In the genomic region with DNA sequence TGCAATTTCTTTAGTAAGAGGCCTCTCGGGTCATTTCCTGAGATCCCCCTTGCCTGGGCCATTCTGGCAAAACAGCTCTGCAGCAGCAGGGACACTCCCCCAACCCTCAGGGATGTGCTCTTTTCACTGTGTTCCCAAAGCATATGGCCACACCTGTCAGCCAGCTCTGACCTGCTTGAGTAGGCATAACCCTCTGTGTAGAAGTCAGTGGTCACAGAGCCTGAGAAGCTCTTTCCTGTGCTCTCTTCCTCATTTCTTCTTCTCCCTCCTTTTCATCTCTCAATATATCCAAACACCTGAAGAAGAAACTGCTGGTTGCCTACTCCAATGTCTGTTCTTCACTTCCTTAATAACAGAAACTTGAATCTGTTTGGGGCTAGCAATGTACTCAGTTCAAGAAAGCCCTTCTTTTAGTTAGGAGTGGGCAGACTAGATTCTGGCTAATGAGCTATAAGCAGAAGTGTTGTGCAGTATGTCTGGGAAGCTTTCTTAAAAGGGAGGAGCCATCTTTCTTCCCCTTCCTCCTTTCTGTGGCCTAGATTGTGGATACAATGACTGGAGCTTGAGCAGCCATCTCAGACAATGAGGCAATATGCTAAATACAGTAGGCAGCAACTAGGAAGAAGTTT, we compare ENCODE assay signal across 1 cellular context.
TF ChIP-seq lines count a peak whose summit lies in the region.

No MANE protein-coding gene starts in this region.

TF ChIP-seq in GM12878, 131 proteins besides CTCF, POLR2A, EP300 and RAD21 (continued from another document and continues in another):
- TF ChIP-seq, protein P1, sequence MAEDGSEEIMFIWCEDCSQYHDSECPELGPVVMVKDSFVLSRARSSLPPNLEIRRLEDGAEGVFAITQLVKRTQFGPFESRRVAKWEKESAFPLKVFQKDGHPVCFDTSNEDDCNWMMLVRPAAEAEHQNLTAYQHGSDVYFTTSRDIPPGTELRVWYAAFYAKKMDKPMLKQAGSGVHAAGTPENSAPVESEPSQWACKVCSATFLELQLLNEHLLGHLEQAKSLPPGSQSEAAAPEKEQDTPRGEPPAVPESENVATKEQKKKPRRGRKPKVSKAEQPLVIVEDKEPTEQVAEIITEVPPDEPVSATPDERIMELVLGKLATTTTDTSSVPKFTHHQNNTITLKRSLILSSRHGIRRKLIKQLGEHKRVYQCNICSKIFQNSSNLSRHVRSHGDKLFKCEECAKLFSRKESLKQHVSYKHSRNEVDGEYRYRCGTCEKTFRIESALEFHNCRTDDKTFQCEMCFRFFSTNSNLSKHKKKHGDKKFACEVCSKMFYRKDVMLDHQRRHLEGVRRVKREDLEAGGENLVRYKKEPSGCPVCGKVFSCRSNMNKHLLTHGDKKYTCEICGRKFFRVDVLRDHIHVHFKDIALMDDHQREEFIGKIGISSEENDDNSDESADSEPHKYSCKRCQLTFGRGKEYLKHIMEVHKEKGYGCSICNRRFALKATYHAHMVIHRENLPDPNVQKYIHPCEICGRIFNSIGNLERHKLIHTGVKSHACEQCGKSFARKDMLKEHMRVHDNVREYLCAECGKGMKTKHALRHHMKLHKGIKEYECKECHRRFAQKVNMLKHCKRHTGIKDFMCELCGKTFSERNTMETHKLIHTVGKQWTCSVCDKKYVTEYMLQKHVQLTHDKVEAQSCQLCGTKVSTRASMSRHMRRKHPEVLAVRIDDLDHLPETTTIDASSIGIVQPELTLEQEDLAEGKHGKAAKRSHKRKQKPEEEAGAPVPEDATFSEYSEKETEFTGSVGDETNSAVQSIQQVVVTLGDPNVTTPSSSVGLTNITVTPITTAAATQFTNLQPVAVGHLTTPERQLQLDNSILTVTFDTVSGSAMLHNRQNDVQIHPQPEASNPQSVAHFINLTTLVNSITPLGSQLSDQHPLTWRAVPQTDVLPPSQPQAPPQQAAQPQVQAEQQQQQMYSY (CRISPR knock-in tag; IDR thresholded peaks at IDR 0.05) = no peak
- TF ChIP-seq, protein P2, sequence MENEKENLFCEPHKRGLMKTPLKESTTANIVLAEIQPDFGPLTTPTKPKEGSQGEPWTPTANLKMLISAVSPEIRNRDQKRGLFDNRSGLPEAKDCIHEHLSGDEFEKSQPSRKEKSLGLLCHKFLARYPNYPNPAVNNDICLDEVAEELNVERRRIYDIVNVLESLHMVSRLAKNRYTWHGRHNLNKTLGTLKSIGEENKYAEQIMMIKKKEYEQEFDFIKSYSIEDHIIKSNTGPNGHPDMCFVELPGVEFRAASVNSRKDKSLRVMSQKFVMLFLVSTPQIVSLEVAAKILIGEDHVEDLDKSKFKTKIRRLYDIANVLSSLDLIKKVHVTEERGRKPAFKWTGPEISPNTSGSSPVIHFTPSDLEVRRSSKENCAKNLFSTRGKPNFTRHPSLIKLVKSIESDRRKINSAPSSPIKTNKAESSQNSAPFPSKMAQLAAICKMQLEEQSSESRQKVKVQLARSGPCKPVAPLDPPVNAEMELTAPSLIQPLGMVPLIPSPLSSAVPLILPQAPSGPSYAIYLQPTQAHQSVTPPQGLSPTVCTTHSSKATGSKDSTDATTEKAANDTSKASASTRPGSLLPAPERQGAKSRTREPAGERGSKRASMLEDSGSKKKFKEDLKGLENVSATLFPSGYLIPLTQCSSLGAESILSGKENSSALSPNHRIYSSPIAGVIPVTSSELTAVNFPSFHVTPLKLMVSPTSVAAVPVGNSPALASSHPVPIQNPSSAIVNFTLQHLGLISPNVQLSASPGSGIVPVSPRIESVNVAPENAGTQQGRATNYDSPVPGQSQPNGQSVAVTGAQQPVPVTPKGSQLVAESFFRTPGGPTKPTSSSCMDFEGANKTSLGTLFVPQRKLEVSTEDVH (IDR thresholded peaks at IDR 0.05; ENCODE audit: low read depth, partially characterized antibody) = no peak
- TF ChIP-seq, protein P3, sequence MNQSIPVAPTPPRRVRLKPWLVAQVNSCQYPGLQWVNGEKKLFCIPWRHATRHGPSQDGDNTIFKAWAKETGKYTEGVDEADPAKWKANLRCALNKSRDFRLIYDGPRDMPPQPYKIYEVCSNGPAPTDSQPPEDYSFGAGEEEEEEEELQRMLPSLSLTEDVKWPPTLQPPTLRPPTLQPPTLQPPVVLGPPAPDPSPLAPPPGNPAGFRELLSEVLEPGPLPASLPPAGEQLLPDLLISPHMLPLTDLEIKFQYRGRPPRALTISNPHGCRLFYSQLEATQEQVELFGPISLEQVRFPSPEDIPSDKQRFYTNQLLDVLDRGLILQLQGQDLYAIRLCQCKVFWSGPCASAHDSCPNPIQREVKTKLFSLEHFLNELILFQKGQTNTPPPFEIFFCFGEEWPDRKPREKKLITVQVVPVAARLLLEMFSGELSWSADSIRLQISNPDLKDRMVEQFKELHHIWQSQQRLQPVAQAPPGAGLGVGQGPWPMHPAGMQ (IDR thresholded peaks at IDR 0.05; ENCODE audit: borderline replicate concordance) = no peak
- TF ChIP-seq HCFC1 (IDR thresholded peaks at IDR 0.05; ENCODE audit: low read length) = no peak
- no peak for TF ChIP-seq MXI1 (IDR thresholded peaks at IDR 0.05; ENCODE audit: low read depth, low read length)
- TF ChIP-seq IKZF2 (IDR thresholded peaks at IDR 0.05) = peak; percentile 64 to 67; a peak in 3 of 4 replicates
- TF ChIP-seq HDAC6 (IDR thresholded peaks at IDR 0.05; ENCODE audit: unreplicated experiment) = no peak
- TF ChIP-seq, protein P4, sequence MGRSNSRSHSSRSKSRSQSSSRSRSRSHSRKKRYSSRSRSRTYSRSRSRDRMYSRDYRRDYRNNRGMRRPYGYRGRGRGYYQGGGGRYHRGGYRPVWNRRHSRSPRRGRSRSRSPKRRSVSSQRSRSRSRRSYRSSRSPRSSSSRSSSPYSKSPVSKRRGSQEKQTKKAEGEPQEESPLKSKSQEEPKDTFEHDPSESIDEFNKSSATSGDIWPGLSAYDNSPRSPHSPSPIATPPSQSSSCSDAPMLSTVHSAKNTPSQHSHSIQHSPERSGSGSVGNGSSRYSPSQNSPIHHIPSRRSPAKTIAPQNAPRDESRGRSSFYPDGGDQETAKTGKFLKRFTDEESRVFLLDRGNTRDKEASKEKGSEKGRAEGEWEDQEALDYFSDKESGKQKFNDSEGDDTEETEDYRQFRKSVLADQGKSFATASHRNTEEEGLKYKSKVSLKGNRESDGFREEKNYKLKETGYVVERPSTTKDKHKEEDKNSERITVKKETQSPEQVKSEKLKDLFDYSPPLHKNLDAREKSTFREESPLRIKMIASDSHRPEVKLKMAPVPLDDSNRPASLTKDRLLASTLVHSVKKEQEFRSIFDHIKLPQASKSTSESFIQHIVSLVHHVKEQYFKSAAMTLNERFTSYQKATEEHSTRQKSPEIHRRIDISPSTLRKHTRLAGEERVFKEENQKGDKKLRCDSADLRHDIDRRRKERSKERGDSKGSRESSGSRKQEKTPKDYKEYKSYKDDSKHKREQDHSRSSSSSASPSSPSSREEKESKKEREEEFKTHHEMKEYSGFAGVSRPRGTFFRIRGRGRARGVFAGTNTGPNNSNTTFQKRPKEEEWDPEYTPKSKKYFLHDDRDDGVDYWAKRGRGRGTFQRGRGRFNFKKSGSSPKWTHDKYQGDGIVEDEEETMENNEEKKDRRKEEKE (IDR thresholded peaks at IDR 0.05) = no peak
- TF ChIP-seq CBFB (IDR thresholded peaks at IDR 0.05; ENCODE audit: low read depth) = no peak
- TF ChIP-seq ZZZ3 (IDR thresholded peaks at IDR 0.05; ENCODE audit: control insufficient read depth, insufficient read length, low read depth) = no peak
- TF ChIP-seq TCF7 (IDR thresholded peaks at IDR 0.05; ENCODE audit: borderline replicate concordance) = no peak
- no peak for TF ChIP-seq RCOR1 (conservative IDR thresholded peaks at IDR 0.05; ENCODE audit: low read depth, low read length)
- TF ChIP-seq, protein P5, sequence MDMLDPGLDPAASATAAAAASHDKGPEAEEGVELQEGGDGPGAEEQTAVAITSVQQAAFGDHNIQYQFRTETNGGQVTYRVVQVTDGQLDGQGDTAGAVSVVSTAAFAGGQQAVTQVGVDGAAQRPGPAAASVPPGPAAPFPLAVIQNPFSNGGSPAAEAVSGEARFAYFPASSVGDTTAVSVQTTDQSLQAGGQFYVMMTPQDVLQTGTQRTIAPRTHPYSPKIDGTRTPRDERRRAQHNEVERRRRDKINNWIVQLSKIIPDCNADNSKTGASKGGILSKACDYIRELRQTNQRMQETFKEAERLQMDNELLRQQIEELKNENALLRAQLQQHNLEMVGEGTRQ (IDR thresholded peaks at IDR 0.05; ENCODE audit: borderline replicate concordance, low read depth, low read length) = no peak
- no peak for TF ChIP-seq CREB1 (IDR thresholded peaks at IDR 0.05; ENCODE audit: low read depth)
- TF ChIP-seq IKZF1 (conservative IDR thresholded peaks at IDR 0.05) = peak; percentile 43
- TF ChIP-seq, protein P6, sequence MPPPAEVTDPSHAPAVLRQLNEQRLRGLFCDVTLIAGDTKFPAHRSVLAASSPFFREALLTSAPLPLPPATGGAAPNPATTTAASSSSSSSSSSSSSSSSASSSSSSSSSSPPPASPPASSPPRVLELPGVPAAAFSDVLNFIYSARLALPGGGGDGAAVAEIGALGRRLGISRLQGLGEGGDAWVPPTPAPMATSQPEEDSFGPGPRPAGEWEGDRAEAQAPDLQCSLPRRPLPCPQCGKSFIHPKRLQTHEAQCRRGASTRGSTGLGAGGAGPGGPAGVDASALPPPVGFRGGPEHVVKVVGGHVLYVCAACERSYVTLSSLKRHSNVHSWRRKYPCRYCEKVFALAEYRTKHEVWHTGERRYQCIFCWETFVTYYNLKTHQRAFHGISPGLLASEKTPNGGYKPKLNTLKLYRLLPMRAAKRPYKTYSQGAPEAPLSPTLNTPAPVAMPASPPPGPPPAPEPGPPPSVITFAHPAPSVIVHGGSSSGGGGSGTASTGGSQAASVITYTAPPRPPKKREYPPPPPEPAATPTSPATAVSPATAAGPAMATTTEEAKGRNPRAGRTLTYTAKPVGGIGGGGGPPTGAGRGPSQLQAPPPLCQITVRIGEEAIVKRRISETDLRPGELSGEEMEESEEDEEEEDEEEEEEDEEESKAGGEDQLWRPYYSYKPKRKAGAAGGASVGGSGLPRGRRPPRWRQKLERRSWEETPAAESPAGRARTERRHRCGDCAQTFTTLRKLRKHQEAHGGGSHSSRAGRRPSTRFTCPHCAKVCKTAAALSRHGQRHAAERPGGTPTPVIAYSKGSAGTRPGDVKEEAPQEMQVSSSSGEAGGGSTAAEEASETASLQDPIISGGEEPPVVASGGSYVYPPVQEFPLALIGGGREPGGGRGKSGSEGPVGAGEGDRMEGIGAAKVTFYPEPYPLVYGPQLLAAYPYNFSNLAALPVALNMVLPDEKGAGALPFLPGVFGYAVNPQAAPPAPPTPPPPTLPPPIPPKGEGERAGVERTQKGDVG (CRISPR knock-in tag; IDR thresholded peaks at IDR 0.05) = no peak
- TF ChIP-seq TCF12 (IDR thresholded peaks at IDR 0.05; ENCODE audit: low read depth, low read length) = no peak
- TF ChIP-seq SUZ12 (IDR thresholded peaks at IDR 0.05; ENCODE audit: unreplicated experiment) = no peak
- TF ChIP-seq BMI1 (IDR thresholded peaks at IDR 0.05; ENCODE audit: borderline replicate concordance) = no peak
- TF ChIP-seq ZSCAN29 (IDR thresholded peaks at IDR 0.05) = no peak
- no peak for TF ChIP-seq POLR2AphosphoS2 (IDR thresholded peaks at IDR 0.05; ENCODE audit: low read depth, low read length)
- TF ChIP-seq CHD2 (IDR thresholded peaks at IDR 0.05; ENCODE audit: borderline replicate concordance, low read depth, low read length) = no peak
- TF ChIP-seq, protein P7, sequence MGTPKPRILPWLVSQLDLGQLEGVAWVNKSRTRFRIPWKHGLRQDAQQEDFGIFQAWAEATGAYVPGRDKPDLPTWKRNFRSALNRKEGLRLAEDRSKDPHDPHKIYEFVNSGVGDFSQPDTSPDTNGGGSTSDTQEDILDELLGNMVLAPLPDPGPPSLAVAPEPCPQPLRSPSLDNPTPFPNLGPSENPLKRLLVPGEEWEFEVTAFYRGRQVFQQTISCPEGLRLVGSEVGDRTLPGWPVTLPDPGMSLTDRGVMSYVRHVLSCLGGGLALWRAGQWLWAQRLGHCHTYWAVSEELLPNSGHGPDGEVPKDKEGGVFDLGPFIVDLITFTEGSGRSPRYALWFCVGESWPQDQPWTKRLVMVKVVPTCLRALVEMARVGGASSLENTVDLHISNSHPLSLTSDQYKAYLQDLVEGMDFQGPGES (IDR thresholded peaks at IDR 0.05) = no peak
- TF ChIP-seq SIN3A (IDR thresholded peaks at IDR 0.05; ENCODE audit: low read depth, low read length) = no peak
- TF ChIP-seq, protein P8, sequence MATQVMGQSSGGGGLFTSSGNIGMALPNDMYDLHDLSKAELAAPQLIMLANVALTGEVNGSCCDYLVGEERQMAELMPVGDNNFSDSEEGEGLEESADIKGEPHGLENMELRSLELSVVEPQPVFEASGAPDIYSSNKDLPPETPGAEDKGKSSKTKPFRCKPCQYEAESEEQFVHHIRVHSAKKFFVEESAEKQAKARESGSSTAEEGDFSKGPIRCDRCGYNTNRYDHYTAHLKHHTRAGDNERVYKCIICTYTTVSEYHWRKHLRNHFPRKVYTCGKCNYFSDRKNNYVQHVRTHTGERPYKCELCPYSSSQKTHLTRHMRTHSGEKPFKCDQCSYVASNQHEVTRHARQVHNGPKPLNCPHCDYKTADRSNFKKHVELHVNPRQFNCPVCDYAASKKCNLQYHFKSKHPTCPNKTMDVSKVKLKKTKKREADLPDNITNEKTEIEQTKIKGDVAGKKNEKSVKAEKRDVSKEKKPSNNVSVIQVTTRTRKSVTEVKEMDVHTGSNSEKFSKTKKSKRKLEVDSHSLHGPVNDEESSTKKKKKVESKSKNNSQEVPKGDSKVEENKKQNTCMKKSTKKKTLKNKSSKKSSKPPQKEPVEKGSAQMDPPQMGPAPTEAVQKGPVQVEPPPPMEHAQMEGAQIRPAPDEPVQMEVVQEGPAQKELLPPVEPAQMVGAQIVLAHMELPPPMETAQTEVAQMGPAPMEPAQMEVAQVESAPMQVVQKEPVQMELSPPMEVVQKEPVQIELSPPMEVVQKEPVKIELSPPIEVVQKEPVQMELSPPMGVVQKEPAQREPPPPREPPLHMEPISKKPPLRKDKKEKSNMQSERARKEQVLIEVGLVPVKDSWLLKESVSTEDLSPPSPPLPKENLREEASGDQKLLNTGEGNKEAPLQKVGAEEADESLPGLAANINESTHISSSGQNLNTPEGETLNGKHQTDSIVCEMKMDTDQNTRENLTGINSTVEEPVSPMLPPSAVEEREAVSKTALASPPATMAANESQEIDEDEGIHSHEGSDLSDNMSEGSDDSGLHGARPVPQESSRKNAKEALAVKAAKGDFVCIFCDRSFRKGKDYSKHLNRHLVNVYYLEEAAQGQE (IDR thresholded peaks at IDR 0.05; ENCODE audit: low read depth, low read length) = no peak
- TF ChIP-seq MEF2B (IDR thresholded peaks at IDR 0.05; ENCODE audit: partially characterized antibody, poor library complexity, severe bottlenecking) = no peak
- TF ChIP-seq, protein P9, sequence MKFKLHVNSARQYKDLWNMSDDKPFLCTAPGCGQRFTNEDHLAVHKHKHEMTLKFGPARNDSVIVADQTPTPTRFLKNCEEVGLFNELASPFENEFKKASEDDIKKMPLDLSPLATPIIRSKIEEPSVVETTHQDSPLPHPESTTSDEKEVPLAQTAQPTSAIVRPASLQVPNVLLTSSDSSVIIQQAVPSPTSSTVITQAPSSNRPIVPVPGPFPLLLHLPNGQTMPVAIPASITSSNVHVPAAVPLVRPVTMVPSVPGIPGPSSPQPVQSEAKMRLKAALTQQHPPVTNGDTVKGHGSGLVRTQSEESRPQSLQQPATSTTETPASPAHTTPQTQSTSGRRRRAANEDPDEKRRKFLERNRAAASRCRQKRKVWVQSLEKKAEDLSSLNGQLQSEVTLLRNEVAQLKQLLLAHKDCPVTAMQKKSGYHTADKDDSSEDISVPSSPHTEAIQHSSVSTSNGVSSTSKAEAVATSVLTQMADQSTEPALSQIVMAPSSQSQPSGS (IDR thresholded peaks at IDR 0.05; ENCODE audit: low read length) = peak; percentile 30; the same call in 1 of the 2 replicates
